17 cellular contexts compared by ENCODE assay signal in genomic region chr18:44922968-44923367, GRCh38.
DNase-seq lines count a peak whose midpoint lies in the region; ATAC-seq and TF ChIP-seq lines count a peak whose summit lies in the region.
"Had no signal": no experiment of that assay in that cellular context is flagged by ENCODE, and none has a peak within 500 bp of the region (broad histone marks: within the 10 kb centered on the region; RNA-seq: fewer than 3 reads in every experiment).

No MANE protein-coding gene starts in this region.

- H3K27me3 ChIP-seq in BLaER1 treated with 17β-estradiol and CSF1 and Interleukin-3, amounts not matched to agents 10 nM and 100 nM: no peaks in the 10 kb centered on the region
- H3K27me3 ChIP-seq in fibroblast of lung (ENCODE audit: control insufficient read depth, insufficient read depth, low read length) (no peaks in the 10 kb centered on the region), HAP-1 (ENCODE audit: low read depth) (no peaks in the 10 kb centered on the region)
- H3K27me3 ChIP-seq: Peyer's patch had no signal

- in situ Hi-C loops in HAP-1 (cut with MboI; ENCODE audit: low sequenced_read_pairs): no loop called here

- H3K27ac ChIP-seq in BLaER1 treated with 17β-estradiol and CSF1 and Interleukin-3, amounts not matched to agents 10 nM and 100 nM: peak overlapping the region in 6 of 11 experiments; percentile 38 to 81 (median 70); a peak in 12 of 22 replicates
- H3K27ac ChIP-seq in fibroblast of lung (ENCODE audit: insufficient read depth, low read length): no peak overlapping the region
- H3K27ac ChIP-seq: Peyer's patch had no signal

- peaks cover 0 to 36% (median 11%) of the 10 kb centered on the region in 11 experiments; a peak in 13 of 22 replicates for H3K9me3 ChIP-seq in BLaER1 treated with 17β-estradiol and CSF1 and Interleukin-3, amounts not matched to agents 10 nM and 100 nM (replicated peaks in 1 of 11)
- H3K9me3 ChIP-seq in fibroblast of lung (ENCODE audit: control insufficient read depth, insufficient read depth, low read depth, low read length): no peaks in the 10 kb centered on the region
- H3K9me3 ChIP-seq in HAP-1: no peaks in the 10 kb centered on the region
- H3K9me3 ChIP-seq: Peyer's patch had no signal

- no peaks in the 10 kb centered on the region for H3K9me3 Mint-ChIP-seq in activated CD8-positive, alpha-beta T cell treated with anti-CD3 and anti-CD28 coated beads, Interleukin-2, amount 10 ng/mL, durations not matched to agents 7 days and 5 days (ENCODE audit: insufficient read depth)

- H3K36me3 Mint-ChIP-seq in activated CD8-positive, alpha-beta T cell treated with anti-CD3 and anti-CD28 coated beads, Interleukin-2, amount 10 ng/mL, durations not matched to agents 7 days and 5 days (ENCODE audit: low read depth): no peaks in the 10 kb centered on the region
- H3K36me3 Mint-ChIP-seq: CD14-positive monocyte had no signal

- H3K36me3 ChIP-seq in BLaER1 treated with 17β-estradiol and CSF1 and Interleukin-3, amounts not matched to agents 10 nM and 100 nM: no peaks in the 10 kb centered on the region; a peak in 1 of 22 replicates
- H3K36me3 ChIP-seq in fibroblast of lung (ENCODE audit: control insufficient read depth, insufficient read depth, low read length) (no peaks in the 10 kb centered on the region), HAP-1 (replicated peaks) (no peaks in the 10 kb centered on the region)
- H3K36me3 ChIP-seq: Peyer's patch had no signal

- TF ChIP-seq CTCF in fibroblast of lung (conservative IDR thresholded peaks at IDR 0.05 in 1 of 2, IDR thresholded peaks at IDR 0.05 in 1 of 2; ENCODE audit: low read depth in 1 of 2, low read length in 2 of 2): no peak

- no peak for ATAC-seq in activated CD8-positive, alpha-beta T cell treated with anti-CD3 and anti-CD28 coated beads, Interleukin-2, amount 10 ng/mL, durations not matched to agents 7 days and 5 days
- ATAC-seq: Right ventricle myocardium inferior had no signal

- no peaks in the 10 kb centered on the region for H4K20me1 ChIP-seq in BLaER1 treated with 17β-estradiol and CSF1 and Interleukin-3, amounts not matched to agents 10 nM and 100 nM
- no peaks in the 10 kb centered on the region for H4K20me1 ChIP-seq in fibroblast of lung (ENCODE audit: control insufficient read depth, extremely low read depth, insufficient read depth, low read length)

- no peak overlapping the region for H3K27ac Mint-ChIP-seq in activated CD8-positive, alpha-beta T cell treated with anti-CD3 and anti-CD28 coated beads, Interleukin-2, amount 10 ng/mL, durations not matched to agents 7 days and 5 days
- H3K27ac Mint-ChIP-seq: CD14-positive monocyte had no signal

- POLR2A ChIA-PET in activated CD8-positive, alpha-beta T cell treated with anti-CD3 and anti-CD28 coated beads, Interleukin-2, amount 10 ng/mL, durations not matched to agents 7 days and 5 days (lab: Charles Lee): no interaction called here

- no peaks in the 10 kb centered on the region for H3K4me1 Mint-ChIP-seq in activated CD8-positive, alpha-beta T cell treated with anti-CD3 and anti-CD28 coated beads, Interleukin-2, amount 10 ng/mL, durations not matched to agents 7 days and 5 days (ENCODE audit: low read depth)
- H3K4me1 Mint-ChIP-seq: CD14-positive monocyte had no signal

- no peaks in the 10 kb centered on the region for H3K79me2 ChIP-seq in fibroblast of lung (ENCODE audit: control insufficient read depth, insufficient read depth, low read length)

- H3K4me2 ChIP-seq in BLaER1 treated with 17β-estradiol and CSF1 and Interleukin-3, amounts not matched to agents 10 nM and 100 nM: peak overlapping the region in 9 of 11 experiments; percentile 13 to 87 (median 76); a peak in 18 of 22 replicates
- no peak overlapping the region for H3K4me2 ChIP-seq in fibroblast of lung (ENCODE audit: extremely low read depth, insufficient read depth, low read length)

- H2AFZ ChIP-seq in fibroblast of lung (ENCODE audit: low read length): no peak overlapping the region

- H3K4me1 ChIP-seq in BLaER1 treated with 17β-estradiol and CSF1 and Interleukin-3, amounts not matched to agents 10 nM and 100 nM: peaks cover 5 to 80% (median 59%) of the 10 kb centered on the region in 10 experiments; a peak in 18 of 20 replicates
- H3K4me1 ChIP-seq in fibroblast of lung (ENCODE audit: control insufficient read depth, extremely low read depth, insufficient read depth, low read length): no peaks in the 10 kb centered on the region
- H3K4me1 ChIP-seq in HAP-1: no peaks in the 10 kb centered on the region

- CTCF ChIA-PET in activated CD8-positive, alpha-beta T cell treated with anti-CD3 and anti-CD28 coated beads, Interleukin-2, amount 10 ng/mL, durations not matched to agents 7 days and 5 days (lab: Charles Lee): no interaction called here

- no peak overlapping the region for H3K4me3 Mint-ChIP-seq in activated CD8-positive, alpha-beta T cell treated with anti-CD3 and anti-CD28 coated beads, Interleukin-2, amount 10 ng/mL, durations not matched to agents 7 days and 5 days
- H3K4me3 Mint-ChIP-seq: CD14-positive monocyte had no signal

- DNase-seq in RPMI7951 (ENCODE audit: low read depth) (peak; percentile 38), fibroblast of lung (ENCODE audit: low read depth in 2 of 2) (peak; percentile 22 to 73), smooth muscle cell of the brain vasculature (ENCODE audit: low read depth, low spot score) (peak; percentile 31), HAP-1 (ENCODE audit: low spot score in 2 of 2) (no peak), NCI-H510A treated with DMSO at 0.1 percent for 48 hours (lab: John Stamatoyannopoulos, UW) (no peak)
- DNase-seq in activated CD8-positive, alpha-beta T cell treated with anti-CD3 and anti-CD28 coated beads, Interleukin-2, amount 10 ng/mL, durations not matched to agents 7 days and 5 days: no peak
- DNase-seq: AML-193, Kasumi-1, MM.1S, NCI-H1048, NCI-H1417 treated with DMSO at 0.1 percent for 48 hours, NCI-H187, NCI-H748 treated with DMSO at 0.1 percent for 48 hours, Peyer's patch had no signal

- peak overlapping the region in 2 of 11 experiments; percentile 51 to 52; a peak in 2 of 22 replicates for H3K9ac ChIP-seq in BLaER1 treated with 17β-estradiol and CSF1 and Interleukin-3, amounts not matched to agents 10 nM and 100 nM
- no peak overlapping the region for H3K9ac ChIP-seq in fibroblast of lung (ENCODE audit: insufficient read depth, low read length)

- H3K4me3 ChIP-seq in BLaER1 treated with 17β-estradiol and CSF1 and Interleukin-3, amounts not matched to agents 10 nM and 100 nM: no peak overlapping the region
- no peak overlapping the region for H3K4me3 ChIP-seq in fibroblast of lung (replicated peaks in 1 of 4; ENCODE audit: control extremely low read depth in 1 of 4, insufficient read depth in 1 of 4, low read depth in 3 of 4, low read length in 4 of 4)
- no peak overlapping the region for H3K4me3 ChIP-seq in HAP-1
- H3K4me3 ChIP-seq: Peyer's patch had no signal

- H3K27me3 Mint-ChIP-seq in activated CD8-positive, alpha-beta T cell treated with anti-CD3 and anti-CD28 coated beads, Interleukin-2, amount 10 ng/mL, durations not matched to agents 7 days and 5 days (ENCODE audit: low read depth): peaks cover 11% of the 10 kb centered on the region

Comparison
In these comparisons a context has a peak if more than half of its experiments do, and no peak if none do; other contexts are left out.
1. DNase-seq: peak in RPMI7951 (single experiment), fibroblast of lung (2 of 2) and smooth muscle cell of the brain vasculature (single experiment); none in activated CD8-positive, alpha-beta T cell treated with anti-CD3 and anti-CD28 coated beads, Interleukin-2, amount 10 ng/mL, durations not matched to agents 7 days and 5 days (single experiment), HAP-1 (0 of 2) and NCI-H510A treated with DMSO at 0.1 percent for 48 hours (single experiment).